Comparison of ENCODE assay signal across 17 cellular contexts in the genomic region with DNA sequence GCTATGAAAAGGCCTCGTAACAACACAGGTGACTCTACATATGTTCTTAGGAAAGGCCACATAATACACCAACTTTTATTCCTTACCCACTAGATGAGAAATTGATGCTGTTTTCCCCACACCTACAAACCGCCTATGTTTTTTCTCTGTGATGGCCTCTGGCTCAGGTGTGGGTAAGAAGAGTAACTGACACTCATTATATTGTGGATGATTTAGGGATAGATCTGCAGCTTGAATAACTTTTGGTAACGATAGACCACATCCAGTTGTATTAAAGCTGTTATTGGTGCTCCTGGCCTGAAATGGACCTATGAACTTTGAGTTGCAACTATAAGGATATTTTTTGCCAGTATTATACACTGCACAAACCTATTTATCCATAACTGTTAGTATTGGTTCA. TPM values are rescaled to one million over a fixed set of nuclear protein-coding genes. Genes with fewer than 3 reads are reported as not detected.
DNase-seq lines count a peak whose midpoint lies in the region; ATAC-seq and TF ChIP-seq lines count a peak whose summit lies in the region.
"Had no signal": no experiment of that assay in that cellular context is flagged by ENCODE, and none has a peak within 500 bp of the region (broad histone marks: within the 10 kb centered on the region; RNA-seq: fewer than 3 reads in every experiment).

No MANE protein-coding gene starts in this region.

- H3K27ac Mint-ChIP-seq in activated CD8-positive, alpha-beta memory T cell treated with anti-CD3 and anti-CD28 coated beads, Interleukin-2, amount 10 ng/mL, durations not matched to agents 7 days and 5 days, result no peak overlapping the region
- H3K27ac Mint-ChIP-seq in IgD-negative memory B cell (peak overlapping the region in 1 of 3 donors; percentile 7), osteocyte (ENCODE audit: unreplicated experiment) (peak overlapping the region; percentile 7)
- H3K27ac Mint-ChIP-seq in activated naive CD8-positive, alpha-beta T cell treated with anti-CD3 and anti-CD28 coated beads, Interleukin-2, amount 10 ng/mL, durations not matched to agents 7 days and 5 days, result peak overlapping the region; percentile 54
- H3K27ac Mint-ChIP-seq: endodermal cell had no signal

- H3K27me3 ChIP-seq in MG63, result no peaks in the 10 kb centered on the region
- H3K27me3 ChIP-seq: cardiac muscle cell, testis had no signal

- no peak for TF ChIP-seq CTCF in osteocyte (IDR thresholded peaks at IDR 0.05)

- no peaks in the 10 kb centered on the region for H3K27me3 Mint-ChIP-seq in activated CD8-positive, alpha-beta memory T cell treated with anti-CD3 and anti-CD28 coated beads, Interleukin-2, amount 10 ng/mL, durations not matched to agents 7 days and 5 days
- H3K27me3 Mint-ChIP-seq in IgD-negative memory B cell (no peaks in the 10 kb centered on the region), osteocyte (ENCODE audit: unreplicated experiment) (no peaks in the 10 kb centered on the region)
- H3K27me3 Mint-ChIP-seq in activated naive CD8-positive, alpha-beta T cell treated with anti-CD3 and anti-CD28 coated beads, Interleukin-2, amount 10 ng/mL, durations not matched to agents 7 days and 5 days, result no peaks in the 10 kb centered on the region

- H3K9me3 Mint-ChIP-seq in activated CD8-positive, alpha-beta memory T cell treated with anti-CD3 and anti-CD28 coated beads, Interleukin-2, amount 10 ng/mL, durations not matched to agents 7 days and 5 days (ENCODE audit: low read depth), result no peaks in the 10 kb centered on the region
- H3K9me3 Mint-ChIP-seq in IgD-negative memory B cell (no peaks in the 10 kb centered on the region), osteocyte (ENCODE audit: unreplicated experiment) (no peaks in the 10 kb centered on the region)
- H3K9me3 Mint-ChIP-seq in activated naive CD8-positive, alpha-beta T cell treated with anti-CD3 and anti-CD28 coated beads, Interleukin-2, amount 10 ng/mL, durations not matched to agents 7 days and 5 days, result no peaks in the 10 kb centered on the region
- H3K9me3 Mint-ChIP-seq: endodermal cell had no signal

- DNase-seq in activated CD8-positive, alpha-beta memory T cell treated with anti-CD3 and anti-CD28 coated beads, Interleukin-2, amount 10 ng/mL, durations not matched to agents 7 days and 5 days, result no peak
- no peak for DNase-seq in activated CD8-positive, alpha-beta memory T cell treated with anti-CD3 and anti-CD28 coated beads for 24 hours
- no peak for DNase-seq in activated naive CD8-positive, alpha-beta T cell treated with anti-CD3 and anti-CD28 coated beads, Interleukin-2, amount 10 ng/mL, durations not matched to agents 7 days and 5 days
- DNase-seq in osteocyte (ENCODE audit: extremely low spot score, unreplicated experiment) (no peak), AG08395 (ENCODE audit: low spot score) (no peak), MG63 (no peak)
- no peak for DNase-seq in stimulated activated CD4-positive, alpha-beta T cell treated with anti-CD3 and anti-CD28 coated beads, Interleukin-15, amount 100 ng/mL, for 24 hours
- DNase-seq: endodermal cell, NCI-H1930, NCI-H510A treated with DMSO at 0.1 percent for 48 hours, PC-9, SW 1271, testis had no signal

- no peaks in the 10 kb centered on the region for H3K9me3 ChIP-seq in MG63
- H3K9me3 ChIP-seq: testis had no signal

- CTCF ChIA-PET in activated CD8-positive, alpha-beta memory T cell treated with anti-CD3 and anti-CD28 coated beads, Interleukin-2, amount 10 ng/mL, durations not matched to agents 7 days and 5 days (lab: Charles Lee), result interaction anchor here (1.1 to 6.5 kb wide), 2 partner anchors 14 to 283 kb away, joined by 3 to 40 read pairs; no protein-coding TSS in a partner anchor

- peaks cover 58% of the 10 kb centered on the region for H3K4me1 Mint-ChIP-seq in activated CD8-positive, alpha-beta memory T cell treated with anti-CD3 and anti-CD28 coated beads, Interleukin-2, amount 10 ng/mL, durations not matched to agents 7 days and 5 days
- H3K4me1 Mint-ChIP-seq in IgD-negative memory B cell, result peaks cover 8 to 22% (median 10%) of the 10 kb centered on the region in 3 donors
- H3K4me1 Mint-ChIP-seq in activated naive CD8-positive, alpha-beta T cell treated with anti-CD3 and anti-CD28 coated beads, Interleukin-2, amount 10 ng/mL, durations not matched to agents 7 days and 5 days, result peaks cover 34% of the 10 kb centered on the region
- peaks cover 43% of the 10 kb centered on the region for H3K4me1 Mint-ChIP-seq in osteocyte (ENCODE audit: unreplicated experiment)

- peaks cover 64% of the 10 kb centered on the region for H3K36me3 ChIP-seq in MG63

- H3K36me3 Mint-ChIP-seq in activated CD8-positive, alpha-beta memory T cell treated with anti-CD3 and anti-CD28 coated beads, Interleukin-2, amount 10 ng/mL, durations not matched to agents 7 days and 5 days, result peaks cover 69% of the 10 kb centered on the region
- H3K36me3 Mint-ChIP-seq in IgD-negative memory B cell, result peaks cover 3% of the 10 kb centered on the region
- peaks cover 51% of the 10 kb centered on the region for H3K36me3 Mint-ChIP-seq in activated naive CD8-positive, alpha-beta T cell treated with anti-CD3 and anti-CD28 coated beads, Interleukin-2, amount 10 ng/mL, durations not matched to agents 7 days and 5 days
- peaks cover 29% of the 10 kb centered on the region for H3K36me3 Mint-ChIP-seq in osteocyte (ENCODE audit: unreplicated experiment)

- ATAC-seq in activated CD8-positive, alpha-beta memory T cell treated with anti-CD3 and anti-CD28 coated beads, Interleukin-2, amount 10 ng/mL, durations not matched to agents 7 days and 5 days, result no peak
- ATAC-seq in activated naive CD8-positive, alpha-beta T cell treated with anti-CD3 and anti-CD28 coated beads, Interleukin-2, amount 10 ng/mL, durations not matched to agents 7 days and 5 days (ENCODE audit: low read depth), result no peak
- ATAC-seq: left lobe of liver had no signal

- POLR2A ChIA-PET in activated naive CD8-positive, alpha-beta T cell treated with anti-CD3 and anti-CD28 coated beads, Interleukin-2, amount 10 ng/mL, durations not matched to agents 7 days and 5 days (lab: Charles Lee), result interaction anchor here (0.5 to 5.1 kb wide), 2 partner anchors 17 to 77 kb away, joined by 5 to 77 read pairs; partner anchors contain the start of genes GTF2H1 and HPS5

- peak overlapping the region; percentile 50 for H3K4me3 Mint-ChIP-seq in activated CD8-positive, alpha-beta memory T cell treated with anti-CD3 and anti-CD28 coated beads, Interleukin-2, amount 10 ng/mL, durations not matched to agents 7 days and 5 days
- peak overlapping the region in 3 of 4 donors; percentile 27 to 57 (median 33) for H3K4me3 Mint-ChIP-seq in IgD-negative memory B cell
- peak overlapping the region; percentile 67 for H3K4me3 Mint-ChIP-seq in activated naive CD8-positive, alpha-beta T cell treated with anti-CD3 and anti-CD28 coated beads, Interleukin-2, amount 10 ng/mL, durations not matched to agents 7 days and 5 days
- peak overlapping the region; percentile 10 for H3K4me3 Mint-ChIP-seq in osteocyte (ENCODE audit: unreplicated experiment)
- H3K4me3 Mint-ChIP-seq: endodermal cell had no signal

- no peak overlapping the region for H3K4me3 ChIP-seq in MG63
- H3K4me3 ChIP-seq: PC-9, testis had no signal

RNA-seq across cellular contexts. Expression of gene LDHA, which starts 3.6 kb away (rescaled TPM):
- 1,000 to 10,000 TPM in 1 of 2 experiments, 100 to 1,000 TPM in 1; 826 to 1,022 TPM for total RNA-seq in activated CD8-positive, alpha-beta memory T cell treated with anti-CD3 and anti-CD28 coated beads, Interleukin-2, amount 10 ng/mL, durations not matched to agents 7 days and 5 days
- polyA plus RNA-seq in IgD-negative memory B cell, result 263 TPM
- 100 to 1,000 TPM; 824 to 837 TPM for total RNA-seq in activated naive CD8-positive, alpha-beta T cell treated with anti-CD3 and anti-CD28 coated beads, Interleukin-2, amount 10 ng/mL, durations not matched to agents 7 days and 5 days
- total RNA-seq in osteocyte, result 485 and 491 TPM in 2 replicates
- 319 TPM in 2 replicates for total RNA-seq in MG63 (2014; rRNA removed; shearing (Covaris generic); ENCODE audit: low replicate concordance)

RNA-seq across cellular contexts. Expression of gene LDHC, which starts 14.2 kb away (rescaled TPM):
- total RNA-seq in activated CD8-positive, alpha-beta memory T cell treated with anti-CD3 and anti-CD28 coated beads, Interleukin-2, amount 10 ng/mL, durations not matched to agents 7 days and 5 days, result under 1 TPM in 1 of 2 experiments, not detected in 1; 0.16 TPM
- not detected for polyA plus RNA-seq in IgD-negative memory B cell
- not detected for total RNA-seq in activated naive CD8-positive, alpha-beta T cell treated with anti-CD3 and anti-CD28 coated beads, Interleukin-2, amount 10 ng/mL, durations not matched to agents 7 days and 5 days
- not detected in 2 replicates for total RNA-seq in osteocyte
- 1.2 TPM in 1 of 2 replicates, not detected in the other for total RNA-seq in MG63 (2014; rRNA removed; shearing (Covaris generic); ENCODE audit: low replicate concordance)
- total RNA-seq: cardiac muscle cell, left lobe of liver, PC-9 had no signal
- polyA plus RNA-seq: cardiac muscle cell had no signal

RNA-seq across cellular contexts. Expression of gene LDHAL6A, which starts 57.7 kb away (rescaled TPM):
- not detected for total RNA-seq in activated CD8-positive, alpha-beta memory T cell treated with anti-CD3 and anti-CD28 coated beads, Interleukin-2, amount 10 ng/mL, durations not matched to agents 7 days and 5 days
- not detected for polyA plus RNA-seq in IgD-negative memory B cell
- not detected for total RNA-seq in activated naive CD8-positive, alpha-beta T cell treated with anti-CD3 and anti-CD28 coated beads, Interleukin-2, amount 10 ng/mL, durations not matched to agents 7 days and 5 days
- not detected in 2 replicates for total RNA-seq in osteocyte
- total RNA-seq in MG63 (2014; rRNA removed; shearing (Covaris generic); ENCODE audit: low replicate concordance), result not detected in 2 replicates
- total RNA-seq: cardiac muscle cell, endodermal cell, left lobe of liver, PC-9 had no signal
- polyA plus RNA-seq: AG04450 had no signal

Comparison
In these comparisons a context has a peak if more than half of its experiments do, and no peak if none do; other contexts are left out.
1. H3K4me3 Mint-ChIP-seq: peak in every context shown above with its lines; median percentile 67 in activated naive CD8-positive, alpha-beta T cell treated with anti-CD3 and anti-CD28 coated beads, Interleukin-2, amount 10 ng/mL, durations not matched to agents 7 days and 5 days; 50 in activated CD8-positive, alpha-beta memory T cell treated with anti-CD3 and anti-CD28 coated beads, Interleukin-2, amount 10 ng/mL, durations not matched to agents 7 days and 5 days; 33 in IgD-negative memory B cell; 10 in osteocyte.